15 cellular contexts compared by ENCODE assay signal in genomic region chr2:78817430-78817829, GRCh38.
DNase-seq lines count a peak whose midpoint lies in the region; ATAC-seq and TF ChIP-seq lines count a peak whose summit lies in the region.
"Had no signal": no experiment of that assay in that cellular context is flagged by ENCODE, and none has a peak within 500 bp of the region (broad histone marks: within the 10 kb centered on the region; RNA-seq: fewer than 3 reads in every experiment).

No MANE protein-coding gene starts in this region.

- H3K4me1 Mint-ChIP-seq in CD4-positive, alpha-beta T cell (ENCODE audit: low read depth): no peaks in the 10 kb centered on the region
- H3K4me1 Mint-ChIP-seq in immature natural killer cell: no peaks in the 10 kb centered on the region
- H3K4me1 Mint-ChIP-seq: CD4-positive, alpha-beta memory T cell had no signal

- H3K4me3 ChIP-seq in parathyroid adenoma (ENCODE audit: low read depth, low read length) (no peak overlapping the region), brain microvascular endothelial cell (ENCODE audit: low read depth, low read length) (no peak overlapping the region)
- H3K4me3 ChIP-seq: BLaER1 treated with 17β-estradiol and CSF1 and Interleukin-3, amounts not matched to agents 10 nM and 100 nM had no signal

- POLR2A ChIA-PET in CD4-positive, alpha-beta T cell (lab: Charles Lee): no interaction called here

- no peaks in the 10 kb centered on the region for H3K27me3 Mint-ChIP-seq in CD4-positive, alpha-beta T cell
- peaks cover 0 to under 1% (median 0%) of the 10 kb centered on the region in 3 donors for H3K27me3 Mint-ChIP-seq in immature natural killer cell (ENCODE audit: low read depth in 3 of 3)
- H3K27me3 Mint-ChIP-seq: CD4-positive, alpha-beta memory T cell had no signal

- H3K36me3 Mint-ChIP-seq in CD4-positive, alpha-beta T cell (ENCODE audit: low read depth): no peaks in the 10 kb centered on the region
- peaks cover 0 to 6% (median 0%) of the 10 kb centered on the region in 3 donors for H3K36me3 Mint-ChIP-seq in immature natural killer cell
- H3K36me3 Mint-ChIP-seq: CD4-positive, alpha-beta memory T cell had no signal

- peak overlapping the region; percentile 63 for H2AFZ ChIP-seq in parathyroid adenoma

- H3K36me3 ChIP-seq in parathyroid adenoma (ENCODE audit: control insufficient read depth, insufficient read depth, low read length) (no peaks in the 10 kb centered on the region), brain microvascular endothelial cell (replicated peaks) (no peaks in the 10 kb centered on the region)
- H3K36me3 ChIP-seq: BLaER1 treated with 17β-estradiol and CSF1 and Interleukin-3, amounts not matched to agents 10 nM and 100 nM had no signal

- CTCF ChIA-PET in CD4-positive, alpha-beta T cell (lab: Charles Lee): no interaction called here

- TF ChIP-seq CTCF in parathyroid adenoma (IDR thresholded peaks at IDR 0.05) (no peak), brain microvascular endothelial cell (IDR thresholded peaks at IDR 0.05; ENCODE audit: low read depth, low read length, missing control alignments) (no peak)
- no peak for TF ChIP-seq CTCF in CD4-positive, alpha-beta T cell (IDR thresholded peaks at IDR 0.05)

- H3K4me1 ChIP-seq in parathyroid adenoma: no peaks in the 10 kb centered on the region
- H3K4me1 ChIP-seq: BLaER1 treated with 17β-estradiol and CSF1 and Interleukin-3, amounts not matched to agents 10 nM and 100 nM had no signal

- DNase-seq in NCI-H345 (lab: John Stamatoyannopoulos, UW) (peak; percentile 17), NCI-H345 treated with DMSO at 0.1 percent for 48 hours (lab: John Stamatoyannopoulos, UW; ENCODE audit: unreplicated experiment) (no peak), NCI-H748 (lab: John Stamatoyannopoulos, UW; ENCODE audit: unreplicated experiment) (peak; percentile 66), SK-N-DZ (ENCODE audit: low spot score) (peak; percentile 58), immature natural killer cell (no peak), brain microvascular endothelial cell (no peak)
- no peak for DNase-seq in CD4-positive, alpha-beta T cell
- DNase-seq: ACHN; CD4-positive, alpha-beta memory T cell; COR-L47; DND-41; GDM1 had no signal

- intact Hi-C loops in CD4-positive, alpha-beta T cell (cut with DNase I, micrococcal nuclease): no loop called here

- no peak overlapping the region for H3K27ac Mint-ChIP-seq in CD4-positive, alpha-beta T cell
- H3K27ac Mint-ChIP-seq in immature natural killer cell: no peak overlapping the region
- H3K27ac Mint-ChIP-seq: CD4-positive, alpha-beta memory T cell had no signal

- H3K27ac ChIP-seq in parathyroid adenoma (no peak overlapping the region), brain microvascular endothelial cell (no peak overlapping the region)
- H3K27ac ChIP-seq in CD4-positive, alpha-beta T cell (ENCODE audit: low read depth, low read length): no peak overlapping the region
- H3K27ac ChIP-seq: BLaER1 treated with 17β-estradiol and CSF1 and Interleukin-3, amounts not matched to agents 10 nM and 100 nM; HL-60 had no signal

- no peaks in the 10 kb centered on the region for H3K79me2 ChIP-seq in parathyroid adenoma

- H3K9ac ChIP-seq in parathyroid adenoma: no peak overlapping the region
- H3K9ac ChIP-seq: BLaER1 treated with 17β-estradiol and CSF1 and Interleukin-3, amounts not matched to agents 10 nM and 100 nM had no signal

- in situ Hi-C loops in brain microvascular endothelial cell (cut with HindIII; ENCODE audit: low pct_ligation_motif_present, low sequenced_read_pairs): no loop called here

- ATAC-seq in CD4-positive, alpha-beta T cell (ENCODE audit: poor library complexity): no peak

- H3K27me3 ChIP-seq in parathyroid adenoma (ENCODE audit: control insufficient read depth, insufficient read depth, low read length) (no peaks in the 10 kb centered on the region), brain microvascular endothelial cell (replicated peaks) (no peaks in the 10 kb centered on the region)
- no peaks in the 10 kb centered on the region for H3K27me3 ChIP-seq in CD4-positive, alpha-beta T cell (ENCODE audit: control insufficient read depth, insufficient read depth, low read length)
- H3K27me3 ChIP-seq: BLaER1 treated with 17β-estradiol and CSF1 and Interleukin-3, amounts not matched to agents 10 nM and 100 nM had no signal

- peak overlapping the region; percentile 57 for H3K4me2 ChIP-seq in parathyroid adenoma (ENCODE audit: low read length)
- H3K4me2 ChIP-seq: BLaER1 treated with 17β-estradiol and CSF1 and Interleukin-3, amounts not matched to agents 10 nM and 100 nM had no signal

- peaks cover 8% of the 10 kb centered on the region for H3K9me3 Mint-ChIP-seq in CD4-positive, alpha-beta T cell
- H3K9me3 Mint-ChIP-seq in immature natural killer cell: peaks cover 12 to 42% (median 18%) of the 10 kb centered on the region in 6 donors

- no peak overlapping the region for H3K4me3 Mint-ChIP-seq in CD4-positive, alpha-beta T cell
- no peak overlapping the region for H3K4me3 Mint-ChIP-seq in immature natural killer cell
- H3K4me3 Mint-ChIP-seq: CD4-positive, alpha-beta memory T cell had no signal

- no peaks in the 10 kb centered on the region for H3K9me3 ChIP-seq in parathyroid adenoma (ENCODE audit: control insufficient read depth, low read length)
- no peaks in the 10 kb centered on the region for H3K9me3 ChIP-seq in CD4-positive, alpha-beta T cell (ENCODE audit: control insufficient read depth, low read length)
- H3K9me3 ChIP-seq: BLaER1 treated with 17β-estradiol and CSF1 and Interleukin-3, amounts not matched to agents 10 nM and 100 nM had no signal

Comparison
In these comparisons a context has a peak if more than half of its experiments do, and no peak if none do; other contexts are left out.
1. DNase-seq: peak in NCI-H345 (single experiment), NCI-H748 (single experiment) and SK-N-DZ (single experiment); none in NCI-H345 treated with DMSO at 0.1 percent for 48 hours (single experiment), CD4-positive, alpha-beta T cell (0 of 10), immature natural killer cell (0 of 3) and brain microvascular endothelial cell (single experiment).